ENCODE assay signal across 22 cellular contexts in the genomic region with DNA sequence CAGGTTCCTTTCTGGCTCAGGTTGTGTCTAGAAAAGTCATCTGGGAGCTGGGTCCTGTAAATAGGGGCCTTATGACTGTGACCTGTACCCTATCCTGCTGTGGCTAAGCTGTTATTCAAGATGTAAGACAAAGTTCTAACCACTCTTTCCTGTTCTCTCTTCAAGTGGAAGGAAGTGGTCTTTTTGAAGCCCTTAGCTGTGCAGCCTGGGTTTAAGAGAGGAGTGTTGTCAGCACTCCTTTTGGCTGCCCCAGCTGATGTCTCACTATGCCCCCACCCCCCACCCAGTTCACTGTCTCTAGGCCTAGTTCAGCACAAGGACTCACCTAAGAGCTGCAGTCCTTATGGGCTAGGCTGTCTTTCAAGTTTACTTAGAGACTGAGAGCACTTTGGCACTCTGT.
A peak's percentile ranks its signal among the peaks of the same experiment; 100 is the strongest.
DNase-seq lines count a peak whose midpoint lies in the region; ATAC-seq, FAIRE-seq and TF ChIP-seq lines count a peak whose summit lies in the region.
"Had no signal": no experiment of that assay in that cellular context is flagged by ENCODE, and none has a peak within 500 bp of the region (broad histone marks: within the 10 kb centered on the region; RNA-seq: fewer than 3 reads in every experiment).

No MANE protein-coding gene starts in this region.

- H3K9me3 ChIP-seq in iPS-15b (ENCODE audit: control insufficient read depth, insufficient read depth, low read length) = no peaks in the 10 kb centered on the region
- H3K9me3 ChIP-seq: prostate gland, SJCRH30 had no signal

- H3K4me1 ChIP-seq in iPS-15b (ENCODE audit: control insufficient read depth, insufficient read depth, low read length) = peaks cover 16% of the 10 kb centered on the region
- H3K4me1 ChIP-seq: prostate gland, SJCRH30 had no signal

- peak; percentile 47 for ATAC-seq in GM18870 (IDR thresholded peaks at IDR 0.05; ENCODE audit: unreplicated experiment)

- FAIRE-seq in D721Med (lab: Jason Lieb, UNC) = no peak
- FAIRE-seq: G401.6, GM18507, H54, RCC 7860, TTC549 had no signal

- H3K4me3 ChIP-seq in iPS-15b (ENCODE audit: low read depth, low read length) = no peak overlapping the region
- H3K4me3 ChIP-seq: prostate gland, SJCRH30 had no signal

- peak overlapping the region; percentile 17 for H3K9ac ChIP-seq in iPS-15b (ENCODE audit: low read depth, low read length)

- DNase-seq in CMK (ENCODE audit: low read depth) = peak; percentile 30
- peak; percentile 39 for DNase-seq in MV-4-11 (lab: John Stamatoyannopoulos, UW)
- DNase-seq in NCI-H446 treated with DMSO at 0.1 percent for 48 hours (lab: John Stamatoyannopoulos, UW) = no peak
- no peak for DNase-seq in D721Med (ENCODE audit: insufficient read length, low spot score)
- no peak for DNase-seq in HPDE6-E6E7 (ENCODE audit: extremely low spot score)
- DNase-seq: activated CD8-positive, alpha-beta memory T cell treated with anti-CD3 and anti-CD28 coated beads, Interleukin-2, amount 50 U/mL, for 48 hours; activated effector memory CD4-positive, alpha-beta T cell treated with Interleukin-2 at 50 U/mL for 16 hours; CD4-positive, alpha-beta T cell; DMS153; kidney glomerular epithelial cell; NCI-H1436 treated with DMSO at 0.1 percent for 48 hours; NCI-H524; SJCRH30; trophoblast cell had no signal

- no peak for TF ChIP-seq CTCF in D721Med (IDR thresholded peaks at IDR 0.05; ENCODE audit: insufficient read depth, missing control alignments)

- no peaks in the 10 kb centered on the region for H3K36me3 ChIP-seq in iPS-15b (ENCODE audit: control insufficient read depth, insufficient read depth, low read length)
- H3K36me3 ChIP-seq: prostate gland, SJCRH30 had no signal

- no peaks in the 10 kb centered on the region for H3K27me3 ChIP-seq in iPS-15b (ENCODE audit: control insufficient read depth, insufficient read depth, low read length)
- H3K27me3 ChIP-seq: SJCRH30 had no signal

Comparison
In these comparisons a context has a peak if more than half of its experiments do, and no peak if none do; other contexts are left out.
1. DNase-seq: peak in CMK (single experiment) and MV-4-11 (single experiment); none in NCI-H446 treated with DMSO at 0.1 percent for 48 hours (single experiment), D721Med (single experiment) and HPDE6-E6E7 (single experiment).